Comparison of ENCODE assay signal across 17 cellular contexts in genomic region chr3:10956991-10957390, GRCh38. TPM values are rescaled to one million over a fixed set of nuclear protein-coding genes. Genes with fewer than 3 reads are reported as not detected.
DNase-seq lines count a peak whose midpoint lies in the region; ATAC-seq, FAIRE-seq and TF ChIP-seq lines count a peak whose summit lies in the region.
"Had no signal": no experiment of that assay in that cellular context is flagged by ENCODE, and none has a peak within 500 bp of the region (broad histone marks: within the 10 kb centered on the region; RNA-seq: fewer than 3 reads in every experiment).

No MANE protein-coding gene starts in this region.

- DNase-seq in cerebellar cortex (ENCODE audit: low spot score) (peak; percentile 65), left ventricle myocardium superior (peak; percentile 69), psoas muscle (peak; percentile 49 to 63), uterus (peak in 1 of 2 donors; percentile 30), GM12892 (ENCODE audit: insufficient read length) (no peak)
- DNase-seq: ACHN; CD4-positive, alpha-beta T cell; DMS79 treated with DMSO at 0.1 percent for 48 hours; GDM1; GM23248; Karpas-422; NCI-H1930; NCI-H2171; NCI-H774 had no signal

- H3K9me3 ChIP-seq in psoas muscle = no peaks in the 10 kb centered on the region
- H3K9me3 ChIP-seq in uterus = no peaks in the 10 kb centered on the region

- TF ChIP-seq CTCF in psoas muscle (IDR thresholded peaks at IDR 0.05) (no peak), uterus (IDR thresholded peaks at IDR 0.05) (no peak)

- peak; percentile 73 for ATAC-seq in left ventricle myocardium superior
- peak; percentile 64 to 72 (median 67) for ATAC-seq in psoas muscle
- ATAC-seq in HG03095 (IDR thresholded peaks at IDR 0.05; ENCODE audit: unreplicated experiment) = no peak
- no peak for ATAC-seq in HG02798 (IDR thresholded peaks at IDR 0.05; ENCODE audit: poor library complexity, unreplicated experiment)

- 5 to 13% (median 11%) methylated on average over 6 of the region's 6 CpGs for WGBS in psoas muscle, 3 donors

- H3K4me1 ChIP-seq in psoas muscle (peaks cover 33% of the 10 kb centered on the region), uterus (no peaks in the 10 kb centered on the region)

- H3K36me3 ChIP-seq in psoas muscle (ENCODE audit: insufficient read depth in 1 of 2, low read depth in 1 of 2) = no peaks in the 10 kb centered on the region
- H3K36me3 ChIP-seq in uterus = no peaks in the 10 kb centered on the region

- H3K27me3 ChIP-seq in psoas muscle (ENCODE audit: insufficient read depth in 3 of 3, low read length in 2 of 3) (no peaks in the 10 kb centered on the region), uterus (no peaks in the 10 kb centered on the region)

- H3K27ac ChIP-seq in psoas muscle (peak overlapping the region; percentile 58), uterus (peak overlapping the region; percentile 49)
- H3K27ac ChIP-seq: GM23248 had no signal

- TF ChIP-seq POLR2A in uterus (IDR thresholded peaks at IDR 0.05) (no peak), GM12892 (IDR thresholded peaks at IDR 0.05; ENCODE audit: low read depth, low read length) (no peak)

- no peak overlapping the region for H3K4me3 ChIP-seq in psoas muscle
- no peak overlapping the region for H3K4me3 ChIP-seq in uterus
- H3K4me3 ChIP-seq: GM23248 had no signal

- intact Hi-C loops in left ventricle myocardium superior (cut with micrococcal nuclease) = no loop called here
- intact Hi-C loops in psoas muscle (cut with DNase I) = no loop called here
- intact Hi-C loops in uterus (cut with DNase I; ENCODE audit: low total_unique reads) = no loop called here

- no peak for FAIRE-seq in GM12892 (lab: Jason Lieb, UNC)

RNA-seq across cellular contexts. Expression of gene SLC6A1, which starts 35.6 kb away (rescaled TPM):
- total RNA-seq in left ventricle myocardium superior = 0.62 TPM
- total RNA-seq in psoas muscle = 1 to 10 TPM in 1 of 4 donors, under 1 TPM in 3; 0.30 to 1.9 (median 0.80) TPM
- under 1 TPM; 0.27 to 0.36 (median 0.34) TPM for polyA plus RNA-seq in psoas muscle
- 1 to 10 TPM in 2 of 4 donors, under 1 TPM in 2; under 0.01 to 5.0 (median 1.6) TPM for total RNA-seq in uterus
- polyA plus RNA-seq in GM12892 (2012; ENCODE audit: missing spikeins) = not detected
- total RNA-seq: CD4-positive, alpha-beta T cell; GM23248; NCI-H460 had no signal
- polyA plus RNA-seq: GM23248 had no signal

Comparison
In these comparisons a context has a peak if more than half of its experiments do, and no peak if none do; other contexts are left out.
1. ATAC-seq: peak in left ventricle myocardium superior (single experiment) and psoas muscle (4 of 4); none in HG03095 (single experiment) and HG02798 (single experiment).